In the genomic region with DNA sequence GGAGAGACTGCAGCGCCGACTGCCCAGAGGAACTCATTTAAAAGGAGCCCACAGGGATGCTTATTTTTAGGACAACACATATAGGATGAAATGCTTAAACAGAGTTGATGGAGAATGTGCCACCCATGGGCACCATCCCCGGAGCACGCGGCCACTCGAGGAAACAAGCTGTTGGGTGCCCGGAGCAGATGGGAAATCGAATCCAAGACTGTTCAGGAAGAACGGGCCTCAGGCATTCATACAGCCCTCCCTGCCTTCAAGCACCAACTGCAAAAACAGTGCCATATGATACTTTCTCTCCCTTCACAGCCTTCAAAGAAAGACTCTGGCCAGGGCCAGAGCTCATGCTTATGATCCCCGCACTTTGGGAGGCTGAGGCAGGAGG, we compare ENCODE assay signal across 13 cellular contexts. TPM values are rescaled to one million over a fixed set of nuclear protein-coding genes. Genes with fewer than 3 reads are reported as not detected.
DNase-seq lines count a peak whose midpoint lies in the region; ATAC-seq and TF ChIP-seq lines count a peak whose summit lies in the region.
"Had no signal": no experiment of that assay in that cellular context is flagged by ENCODE, and none has a peak within 500 bp of the region (broad histone marks: within the 10 kb centered on the region; RNA-seq: fewer than 3 reads in every experiment).

No MANE protein-coding gene starts in this region.

- TF ChIP-seq CTCF in AG04450 (IDR thresholded peaks at IDR 0.05; ENCODE audit: low read depth, low read length) (no peak), Peyer's patch (IDR thresholded peaks at IDR 0.05) (no peak), fibroblast of the aortic adventitia (IDR thresholded peaks at IDR 0.05; ENCODE audit: insufficient read depth, low read length) (no peak), gastrocnemius medialis (IDR thresholded peaks at IDR 0.05 in 4 of 5, conservative IDR thresholded peaks at IDR 0.05 in 1 of 5) (no peak)

- in situ Hi-C loops in gastrocnemius medialis (cut with MboI; ENCODE audit: low sequenced_read_pairs in 4 of 4): no loop called here

- H3K4me1 ChIP-seq in Peyer's patch: peaks cover 9 to 91% (median 19%) of the 10 kb centered on the region in 4 donors
- peaks cover 10 to 31% of the 10 kb centered on the region in 2 donors for H3K4me1 ChIP-seq in gastrocnemius medialis

- H3K9me3 ChIP-seq in AG04450 (ENCODE audit: control insufficient read depth, insufficient read depth, low read length) (no peaks in the 10 kb centered on the region), Peyer's patch (no peaks in the 10 kb centered on the region), gastrocnemius medialis (no peaks in the 10 kb centered on the region)

- no peaks in the 10 kb centered on the region for H3K27me3 ChIP-seq in AG04450 (ENCODE audit: control insufficient read depth, insufficient read depth, low read length)
- no peaks in the 10 kb centered on the region for H3K27me3 ChIP-seq in Peyer's patch
- H3K27me3 ChIP-seq in gastrocnemius medialis: no peaks in the 10 kb centered on the region

- H3K36me3 ChIP-seq in Peyer's patch: peaks cover 0 to 30% (median 0%) of the 10 kb centered on the region in 3 donors
- H3K36me3 ChIP-seq in gastrocnemius medialis: no peaks in the 10 kb centered on the region

- POLR2A ChIA-PET in AG04450 (lab: Yijun Ruan, JAX): interaction anchor here (1.2 kb wide), 1 partner anchor 95 kb away, joined by 4 read pairs; no protein-coding TSS in a partner anchor

- CTCF ChIA-PET in AG04450 (lab: Charles Lee): interaction anchor here (1.4 kb wide), 1 partner anchor 300 kb away, joined by 5 read pairs; no protein-coding TSS in a partner anchor

- H3K27ac ChIP-seq in AG04450 (ENCODE audit: low read depth, low read length) (peak overlapping the region; percentile 57), Peyer's patch (peak overlapping the region; percentile 18 to 95 (median 76)), gastrocnemius medialis (peak overlapping the region; percentile 67 to 78 (median 73))

- intact Hi-C loops in gastrocnemius medialis (cut with DNase I; ENCODE audit: low total_unique reads): loop anchor here (2.0 to 5.0 kb wide), 2 partner anchors 22 to 109 kb away; no protein-coding TSS in a partner anchor

- TF ChIP-seq POLR2A in Peyer's patch (IDR thresholded peaks at IDR 0.05) (no peak), gastrocnemius medialis (IDR thresholded peaks at IDR 0.05) (no peak)

- ATAC-seq in gastrocnemius medialis (peak; percentile 24 to 37), HG02970 (IDR thresholded peaks at IDR 0.05; ENCODE audit: low FRiP score, unreplicated experiment) (no peak)
- ATAC-seq: T-cell had no signal

- H3K4me3 ChIP-seq in AG04450 (ENCODE audit: low read depth, low read length) (no peak overlapping the region), Peyer's patch (peak overlapping the region in 1 of 4 donors; percentile 7), fibroblast of the aortic adventitia (ENCODE audit: low read depth, low read length) (no peak overlapping the region), gastrocnemius medialis (no peak overlapping the region)

- DNase-seq in AG04450 (ENCODE audit: low read depth, low spot score) (no peak), Peyer's patch (no peak), fibroblast of the aortic adventitia (ENCODE audit: low read depth) (peak; percentile 12), gastrocnemius medialis (no peak), NCI-H2196 treated with DMSO at 0.1 percent for 48 hours (lab: John Stamatoyannopoulos, UW; ENCODE audit: unreplicated experiment) (no peak), kidney glomerular epithelial cell (lab: John Stamatoyannopoulos, UW) (no peak), NK-92 (lab: John Stamatoyannopoulos, UW; ENCODE audit: unreplicated experiment) (no peak)
- DNase-seq: activated CD4-positive, alpha-beta T cell treated with anti-CD3 and anti-CD28 coated beads, Interleukin-2, amount 10 ng/mL, durations not matched to agents 24 days and 14 days; activated T-cell treated with anti-CD3 and anti-CD28 coated beads, Interleukin-2, amount 50 U/mL, for 48 hours; glutamatergic neuron; NCI-H2171 treated with DMSO at 0.1 percent for 48 hours had no signal

RNA-seq across cellular contexts. Expression of a gene that starts 40.2 kb away (rescaled TPM):
- polyA plus RNA-seq in AG04450 (2011; rRNA removed): 1.9 and 2.2 TPM in 2 replicates
- 0.78 and 1.2 TPM in 2 replicates for polyA minus RNA-seq in AG04450 (2011; rRNA and poly(A)+ RNA removed)
- 10 to 100 TPM; 15.7 to 69.1 (median 62.2) TPM for total RNA-seq in Peyer's patch
- 1.6 and 3.5 TPM in 2 replicates for total RNA-seq in fibroblast of the aortic adventitia (ENCODE audit: low replicate concordance)
- total RNA-seq in gastrocnemius medialis: 1 to 10 TPM in 2 of 4 donors, under 1 TPM in 2; 0.31 to 9.1 (median 2.0) TPM
